Comparison of ENCODE assay signal across 9 cellular contexts in genomic region chr22:37241351-37242142, GRCh38.
A peak's percentile ranks its signal among the peaks of the same experiment; 100 is the strongest.
DNase-seq lines count a peak whose midpoint lies in the region; ATAC-seq, FAIRE-seq and TF ChIP-seq lines count a peak whose summit lies in the region.
"Had no signal": no experiment of that assay in that cellular context is flagged by ENCODE, and none has a peak within 500 bp of the region (broad histone marks: within the 10 kb centered on the region; RNA-seq: fewer than 3 reads in every experiment).

No MANE protein-coding gene starts in this region.

- DNase-seq in NOMO-1 (lab: John Stamatoyannopoulos, UW; ENCODE audit: unreplicated experiment in 2 of 2) (peak; percentile 16 to 20), NOMO-1 treated with dmso at 0.1 percent for 144 hours (lab: John Stamatoyannopoulos, UW; ENCODE audit: unreplicated experiment) (no peak), RWPE2 (ENCODE audit: low spot score) (peak; percentile 38), NCI-H2029 treated with DMSO at 0.1 percent for 48 hours (lab: John Stamatoyannopoulos, UW) (no peak), H54 (ENCODE audit: insufficient read length, low spot score) (no peak), NCI-H1092 treated with DMSO at 0.1 percent for 48 hours (lab: John Stamatoyannopoulos, UW) (no peak)
- peak; percentile 74 for DNase-seq in stimulated activated CD8-positive, alpha-beta memory T cell treated with anti-CD3 and anti-CD28 coated beads, Interleukin-4, amount 100 ng/mL, for 48 hours

- H3K4me3 ChIP-seq in RWPE2 (ENCODE audit: severe bottlenecking) (no peak overlapping the region), duodenal mucosa (ENCODE audit: low read depth in 1 of 2, low read length in 2 of 2) (peak overlapping the region; percentile 50 to 77)
- H3K4me3 ChIP-seq: GM23338 had no signal

- H3K9ac ChIP-seq in duodenal mucosa (ENCODE audit: low read depth in 1 of 2, low read length in 2 of 2) = peak overlapping the region; percentile 11 to 25

- H3K27ac ChIP-seq in RWPE2 (ENCODE audit: poor library complexity, severe bottlenecking) (peak overlapping the region; percentile 66), duodenal mucosa (ENCODE audit: low read depth, low read length) (peak overlapping the region; percentile 25)

- no peak for TF ChIP-seq CTCF in RWPE2 (IDR thresholded peaks at IDR 0.05; ENCODE audit: poor library complexity, severe bottlenecking)

- H3K9me3 ChIP-seq in RWPE2 (ENCODE audit: severe bottlenecking) = no peaks in the 10 kb centered on the region
- no peaks in the 10 kb centered on the region for H3K9me3 ChIP-seq in duodenal mucosa (ENCODE audit: control insufficient read depth in 1 of 2, low read length in 2 of 2)

- ATAC-seq in RWPE2 (ENCODE audit: low read depth) = no peak
- ATAC-seq: GM23338 had no signal

- H3K27me3 ChIP-seq in RWPE2 (ENCODE audit: insufficient read depth, poor library complexity, severe bottlenecking) (no peaks in the 10 kb centered on the region), duodenal mucosa (ENCODE audit: control insufficient read depth in 1 of 2, insufficient read depth in 2 of 2, low read length in 2 of 2) (no peaks in the 10 kb centered on the region)

- no peak for TF ChIP-seq POLR2A in H54 (IDR thresholded peaks at IDR 0.05; ENCODE audit: low read depth, low read length)

- H3K4me1 ChIP-seq in RWPE2 (ENCODE audit: insufficient read depth, poor library complexity, severe bottlenecking) (peaks cover 11% of the 10 kb centered on the region), duodenal mucosa (ENCODE audit: control insufficient read depth in 1 of 2, insufficient read depth in 2 of 2, low read length in 2 of 2) (peaks cover 19 to 52% of the 10 kb centered on the region in 2 donors)

- no peak for FAIRE-seq in H54 (lab: Jason Lieb, UNC)

- peaks cover 42% of the 10 kb centered on the region for H3K36me3 ChIP-seq in RWPE2 (ENCODE audit: low read depth)
- peaks cover 0 to 9% of the 10 kb centered on the region in 2 donors for H3K36me3 ChIP-seq in duodenal mucosa (ENCODE audit: control insufficient read depth in 1 of 2, insufficient read depth in 2 of 2, low read length in 2 of 2)

Comparison
In these comparisons a context has a peak if more than half of its experiments do, and no peak if none do; other contexts are left out.
1. DNase-seq: peak in NOMO-1 (2 of 2), RWPE2 (single experiment) and stimulated activated CD8-positive, alpha-beta memory T cell treated with anti-CD3 and anti-CD28 coated beads, Interleukin-4, amount 100 ng/mL, for 48 hours (single experiment); none in NOMO-1 treated with dmso at 0.1 percent for 144 hours (single experiment), NCI-H2029 treated with DMSO at 0.1 percent for 48 hours (single experiment), H54 (single experiment) and NCI-H1092 treated with DMSO at 0.1 percent for 48 hours (single experiment).